Comparison of ENCODE assay signal across 10 cellular contexts in genomic region chr5:151660616-151661015, GRCh38. TPM values are rescaled to one million over a fixed set of nuclear protein-coding genes. Genes with fewer than 3 reads are reported as not detected.
DNase-seq lines count a peak whose midpoint lies in the region; TF ChIP-seq lines count a peak whose summit lies in the region.
"Had no signal": no experiment of that assay in that cellular context is flagged by ENCODE, and none has a peak within 500 bp of the region (broad histone marks: within the 10 kb centered on the region; RNA-seq: fewer than 3 reads in every experiment).

No MANE protein-coding gene starts in this region.

- no peak overlapping the region for H3K4me3 ChIP-seq in astrocyte of the spinal cord (ENCODE audit: low read depth, low read length)

- DNase-seq in HT1080 (ENCODE audit: low read depth) = peak; percentile 67
- peak; percentile 71 for DNase-seq in astrocyte of the spinal cord (ENCODE audit: low read depth, low spot score)
- DNase-seq in hepatic stellate cell (ENCODE audit: low spot score) = peak; percentile 55
- peak; percentile 63 for DNase-seq in stromal cell of bone marrow (ENCODE audit: low read depth)
- no peak for DNase-seq in midbrain (lab: John Stamatoyannopoulos, UW)
- no peak for DNase-seq in NCI-H510A (lab: John Stamatoyannopoulos, UW)
- DNase-seq in COR-L47 (lab: John Stamatoyannopoulos, UW) = no peak
- no peak for DNase-seq in NCI-H1417 (lab: John Stamatoyannopoulos, UW)
- DNase-seq: H9; stimulated activated naive B cell treated with anti-CD40 and anti-IgM and Interleukin-4, amounts not matched to agents 10 μg/mL and 1 μg/mL and 100 μg/mL, for 72 hours had no signal

- TF ChIP-seq CTCF in astrocyte of the spinal cord (IDR thresholded peaks at IDR 0.05; ENCODE audit: low read depth, low read length) = no peak

- in situ Hi-C loops in astrocyte of the spinal cord (cut with HindIII; ENCODE audit: low sequenced_read_pairs) = no loop called here

RNA-seq across cellular contexts. Expression of gene SPARC, which starts 26.1 kb away (rescaled TPM):
- 955 and 1,238 TPM in 2 replicates for total RNA-seq in HT1080 (2014; rRNA removed; shearing (Covaris generic))
- polyA plus RNA-seq in HT1080 (2015; cell fraction: cytosol; rRNA removed) = 969 and 1,116 TPM in 2 replicates
- polyA plus RNA-seq in HT1080 (2015; cell fraction: nucleus; rRNA removed) = 1,737 and 2,034 TPM in 2 replicates

Comparison
In these comparisons a context has a peak if more than half of its experiments do, and no peak if none do; other contexts are left out.
1. DNase-seq: peak in HT1080 (single experiment), astrocyte of the spinal cord (single experiment), hepatic stellate cell (single experiment) and stromal cell of bone marrow (single experiment); none in midbrain (single experiment), NCI-H510A (single experiment), COR-L47 (single experiment) and NCI-H1417 (0 of 3).